In genomic region chr2:1833726-1834125, GRCh38 we compare ENCODE assay signal across 20 cellular contexts.
DNase-seq lines count a peak whose midpoint lies in the region; ATAC-seq and TF ChIP-seq lines count a peak whose summit lies in the region.
"Had no signal": no experiment of that assay in that cellular context is flagged by ENCODE, and none has a peak within 500 bp of the region (broad histone marks: within the 10 kb centered on the region; RNA-seq: fewer than 3 reads in every experiment).

No MANE protein-coding gene starts in this region.

- no peak overlapping the region for H3K27ac Mint-ChIP-seq in T-cell
- H3K27ac Mint-ChIP-seq: CD4-positive, CD25-positive, alpha-beta regulatory T cell; CD8-positive, alpha-beta memory T cell; H9; IgD-negative memory B cell had no signal

- peaks cover 12 to 55% (median 43%) of the 10 kb centered on the region in 10 experiments for H3K4me1 ChIP-seq in BLaER1 treated with 17β-estradiol and CSF1 and Interleukin-3, amounts not matched to agents 10 nM and 100 nM
- H3K4me1 ChIP-seq in osteoblast (ENCODE audit: insufficient read depth, low read length): peaks cover 2% of the 10 kb centered on the region

- H3K36me3 ChIP-seq in BLaER1 treated with 17β-estradiol and CSF1 and Interleukin-3, amounts not matched to agents 10 nM and 100 nM: no peaks in the 10 kb centered on the region
- no peaks in the 10 kb centered on the region for H3K36me3 ChIP-seq in osteoblast (ENCODE audit: insufficient read depth, low read length)

- no peaks in the 10 kb centered on the region for H4K20me1 ChIP-seq in BLaER1 treated with 17β-estradiol and CSF1 and Interleukin-3, amounts not matched to agents 10 nM and 100 nM
- no peaks in the 10 kb centered on the region for H4K20me1 ChIP-seq in osteoblast (ENCODE audit: insufficient read depth, low read length)

- H3K27ac ChIP-seq in BLaER1 treated with 17β-estradiol and CSF1 and Interleukin-3, amounts not matched to agents 10 nM and 100 nM: peak overlapping the region in 1 of 11 experiments; percentile 23; a peak in 1 of 22 replicates
- peak overlapping the region in 38 of 59 donors; percentile 6 to 80 (median 51) for H3K27ac ChIP-seq in dorsolateral prefrontal cortex
- H3K27ac ChIP-seq in osteoblast (ENCODE audit: low read depth, low read length): no peak overlapping the region

- H3K9ac ChIP-seq in BLaER1 treated with 17β-estradiol and CSF1 and Interleukin-3, amounts not matched to agents 10 nM and 100 nM: no peak overlapping the region

- no peak overlapping the region for H2AFZ ChIP-seq in osteoblast (ENCODE audit: low read length)

- H3K36me3 Mint-ChIP-seq in T-cell: no peaks in the 10 kb centered on the region
- H3K36me3 Mint-ChIP-seq: CD4-positive, CD25-positive, alpha-beta regulatory T cell; CD8-positive, alpha-beta memory T cell; IgD-negative memory B cell had no signal

- no peak overlapping the region for H3K4me3 Mint-ChIP-seq in T-cell
- H3K4me3 Mint-ChIP-seq: CD8-positive, alpha-beta memory T cell; H9; IgD-negative memory B cell had no signal

- no peak overlapping the region for H3K4me3 ChIP-seq in BLaER1 treated with 17β-estradiol and CSF1 and Interleukin-3, amounts not matched to agents 10 nM and 100 nM
- H3K4me3 ChIP-seq in dorsolateral prefrontal cortex (no peak overlapping the region), osteoblast (ENCODE audit: insufficient read depth, low read length) (no peak overlapping the region)
- H3K4me3 ChIP-seq: GM12878 had no signal

- H3K9me3 ChIP-seq in BLaER1 treated with 17β-estradiol and CSF1 and Interleukin-3, amounts not matched to agents 10 nM and 100 nM (replicated peaks in 1 of 11): no peaks in the 10 kb centered on the region; a peak in 1 of 22 replicates
- H3K9me3 ChIP-seq in osteoblast (ENCODE audit: low read depth, low read length): no peaks in the 10 kb centered on the region

- H3K9me3 Mint-ChIP-seq in T-cell: no peaks in the 10 kb centered on the region
- H3K9me3 Mint-ChIP-seq: CD8-positive, alpha-beta memory T cell; H9; IgD-negative memory B cell had no signal

- H3K79me2 ChIP-seq in osteoblast (ENCODE audit: insufficient read depth, low read length): no peaks in the 10 kb centered on the region

- CTCF ChIA-PET in T-cell (lab: Charles Lee): no interaction called here

- peak overlapping the region; percentile 52 to 76 (median 65) for H3K4me2 ChIP-seq in BLaER1 treated with 17β-estradiol and CSF1 and Interleukin-3, amounts not matched to agents 10 nM and 100 nM
- no peak overlapping the region for H3K4me2 ChIP-seq in osteoblast (ENCODE audit: insufficient read depth, low read length)

- ATAC-seq in T-cell (replicated peaks in 1 of 4): no peak
- ATAC-seq: GM12878, HepG2 had no signal

- intact Hi-C loops in dorsolateral prefrontal cortex (cut with DNase I): no loop called here

- H3K27me3 ChIP-seq in BLaER1 treated with 17β-estradiol and CSF1 and Interleukin-3, amounts not matched to agents 10 nM and 100 nM: no peaks in the 10 kb centered on the region
- H3K27me3 ChIP-seq in dorsolateral prefrontal cortex: no peaks in the 10 kb centered on the region
- no peaks in the 10 kb centered on the region for H3K27me3 ChIP-seq in osteoblast (ENCODE audit: insufficient read depth, low read length)

- DNase-seq in dorsolateral prefrontal cortex (peak in 1 of 10 donors; percentile 41), osteoblast (ENCODE audit: insufficient read length, low spot score, missing footprints) (peak; percentile 26), T-cell (no peak), iPS-NIHi11 (ENCODE audit: low spot score) (no peak), middle frontal gyrus (ENCODE audit: extremely low spot score, low spot score) (no peak)
- no peak for DNase-seq in activated effector memory CD4-positive, alpha-beta T cell treated with anti-CD3 and anti-CD28 coated beads, Interleukin-2, amount 50 U/mL, for 16 hours
- DNase-seq: ACHN; CD4-positive, CD25-positive, alpha-beta regulatory T cell; COR-L47; DMS 273 treated with DMSO at 0.1 percent for 48 hours; DMS53; DND-41; EL; GOT3; H9 had no signal

- peaks cover 13 to 20% of the 10 kb centered on the region in 2 donors for H3K27me3 Mint-ChIP-seq in T-cell
- H3K27me3 Mint-ChIP-seq: CD4-positive, CD25-positive, alpha-beta regulatory T cell had no signal

- H3K4me1 Mint-ChIP-seq in T-cell: no peaks in the 10 kb centered on the region
- H3K4me1 Mint-ChIP-seq: CD4-positive, CD25-positive, alpha-beta regulatory T cell; CD8-positive, alpha-beta memory T cell; IgD-negative memory B cell had no signal

- TF ChIP-seq CTCF in dorsolateral prefrontal cortex (IDR thresholded peaks at IDR 0.05 in 54 of 56, conservative IDR thresholded peaks at IDR 0.05 in 2 of 56; ENCODE audit: low read depth in 1 of 56, partially characterized antibody in 56 of 56): no peak
- no peak for TF ChIP-seq CTCF in osteoblast (IDR thresholded peaks at IDR 0.05; ENCODE audit: extremely low read depth, low read depth, low read length)

- POLR2A ChIA-PET in T-cell (lab: Charles Lee): no interaction called here
